ENCODE assay signal across 35 cellular contexts in the genomic region with DNA sequence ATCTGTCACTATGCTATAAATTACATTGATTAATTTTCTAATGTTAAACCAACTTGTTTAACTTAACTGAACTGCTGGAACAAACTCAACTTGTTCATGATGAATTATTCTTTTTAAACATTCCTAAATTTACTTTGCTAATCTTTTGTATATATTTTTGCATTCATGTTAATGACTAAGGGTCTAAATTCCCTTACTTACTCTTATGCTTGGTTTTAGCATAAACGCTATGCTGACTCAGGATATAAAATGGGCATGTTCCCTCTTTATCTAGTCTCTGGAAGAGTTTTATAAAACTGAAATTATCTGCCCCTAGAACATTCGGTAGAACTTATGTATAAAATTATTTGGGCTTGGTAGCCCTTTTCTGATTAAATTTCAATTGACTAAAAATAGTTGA.
"Had no signal": no experiment of that assay in that cellular context is flagged by ENCODE, and none has a peak within 500 bp of the region (broad histone marks: within the 10 kb centered on the region; RNA-seq: fewer than 3 reads in every experiment).

No MANE protein-coding gene starts in this region.

- H3K36me3 ChIP-seq: MG63 had no signal

- H3K9me3 ChIP-seq: MG63 had no signal

- H3K27me3 ChIP-seq: MG63 had no signal

- H3K4me3 ChIP-seq: MG63 had no signal

- DNase-seq: Kasumi-1, MG63, MM.1S, MV-4-11, NCI-H1048, NCI-H1092, NCI-H1105, NCI-H1105 treated with DMSO at 0.1 percent for 48 hours, NCI-H1417, NCI-H1417 treated with DMSO at 0.1 percent for 48 hours, NCI-H1436, NCI-H1436 treated with DMSO at 0.1 percent for 48 hours, NCI-H146, NCI-H1694, NCI-H1694 treated with DMSO at 0.1 percent for 48 hours, NCI-H187, NCI-H187 treated with DMSO at 0.1 percent for 48 hours, NCI-H1930, NCI-H2029, NCI-H2029 treated with DMSO at 0.1 percent for 48 hours, NCI-H2081, NCI-H2081 treated with DMSO at 0.1 percent for 48 hours, NCI-H2107, NCI-H2171, NCI-H2171 treated with DMSO at 0.1 percent for 48 hours, NCI-H2227 treated with DMSO at 0.1 percent for 48 hours, NCI-H226, NCI-H345, NCI-H446, NCI-H446 treated with DMSO at 0.1 percent for 48 hours, NCI-H510A, NCI-H510A treated with DMSO at 0.1 percent for 48 hours, NCI-H524, NCI-H524 treated with DMSO at 0.1 percent for 48 hours, NCI-H526 had no signal
